16 cellular contexts compared by ENCODE assay signal in genomic region chr6:130307752-130308361, GRCh38. TPM values are rescaled to one million over a fixed set of nuclear protein-coding genes. Genes with fewer than 3 reads are reported as not detected.
DNase-seq lines count a peak whose midpoint lies in the region; TF ChIP-seq lines count a peak whose summit lies in the region.
"Had no signal": no experiment of that assay in that cellular context is flagged by ENCODE, and none has a peak within 500 bp of the region (broad histone marks: within the 10 kb centered on the region; RNA-seq: fewer than 3 reads in every experiment).

No MANE protein-coding gene starts in this region.

- H3K4me1 ChIP-seq in breast epithelium (no peaks in the 10 kb centered on the region), adipocyte (ENCODE audit: control insufficient read depth, insufficient read depth, low read length) (peaks cover 18% of the 10 kb centered on the region), colonic mucosa (no peaks in the 10 kb centered on the region)

- H3K4me3 ChIP-seq in breast epithelium (no peak overlapping the region), adipocyte (ENCODE audit: low read length) (no peak overlapping the region), colonic mucosa (no peak overlapping the region)
- H3K4me3 ChIP-seq: thoracic aorta had no signal

- H3K36me3 ChIP-seq in breast epithelium (no peaks in the 10 kb centered on the region), adipocyte (ENCODE audit: control insufficient read depth, insufficient read depth, low read length, severe bottlenecking) (no peaks in the 10 kb centered on the region), colonic mucosa (no peaks in the 10 kb centered on the region)
- H3K36me3 ChIP-seq: thoracic aorta had no signal

- intact Hi-C loops in MCF 10A (cut with micrococcal nuclease): no loop called here
- intact Hi-C loops in breast epithelium (cut with DNase I; ENCODE audit: low total_unique reads): no loop called here
- intact Hi-C loops in colonic mucosa (cut with DNase I): no loop called here

- POLR2A ChIA-PET in MCF 10A (lab: Yijun Ruan, JAX): interaction anchor here (0.7 kb wide), 1 partner anchor 287 kb away, joined by 3 read pairs; no protein-coding TSS in a partner anchor

- CTCF ChIA-PET in MCF 10A (lab: Yijun Ruan, JAX): interaction anchor here (1.4 to 2.4 kb wide), 2 partner anchors 13 to 14 kb away, joined by 3 to 7 read pairs; no protein-coding TSS in a partner anchor

- H3K27me3 Mint-ChIP-seq in MCF 10A (ENCODE audit: insufficient read depth, unreplicated experiment): no peaks in the 10 kb centered on the region
- H3K27me3 Mint-ChIP-seq: memory B cell had no signal

- no TSS peak for BruUV-seq in MCF 10A (replicated peaks; lab: Mats Ljungman, UMichigan)

- TF ChIP-seq CTCF in MCF 10A (IDR thresholded peaks at IDR 0.05; ENCODE audit: unreplicated experiment) (no peak), breast epithelium (IDR thresholded peaks at IDR 0.05) (no peak), colonic mucosa (IDR thresholded peaks at IDR 0.05) (no peak)

- H3K9me3 Mint-ChIP-seq in MCF 10A (ENCODE audit: unreplicated experiment): no peaks in the 10 kb centered on the region
- H3K9me3 Mint-ChIP-seq: memory B cell had no signal

- TF ChIP-seq POLR2A in breast epithelium (IDR thresholded peaks at IDR 0.05): no peak

- H3K4me1 Mint-ChIP-seq in MCF 10A (ENCODE audit: insufficient read depth, unreplicated experiment): no peaks in the 10 kb centered on the region

- H3K9ac ChIP-seq in adipocyte (ENCODE audit: low read length) (no peak overlapping the region), colonic mucosa (ENCODE audit: low read depth in 2 of 2, low read length in 2 of 2) (no peak overlapping the region)

- DNase-seq in MCF 10A (ENCODE audit: unreplicated experiment) (peak; percentile 13), breast epithelium (ENCODE audit: low spot score in 2 of 2) (no peak), adipocyte (ENCODE audit: low read depth) (peak; percentile 86), hepatic stellate cell (ENCODE audit: low spot score) (peak; percentile 34), HPDE6-E6E7 (ENCODE audit: extremely low spot score) (no peak), putamen (ENCODE audit: low spot score) (no peak), colonic mucosa (no peak), NCI-H345 treated with DMSO at 0.1 percent for 48 hours (lab: John Stamatoyannopoulos, UW; ENCODE audit: unreplicated experiment) (no peak)
- DNase-seq: activated CD4-positive, alpha-beta T cell treated with anti-CD3 and anti-CD28 coated beads for 48 hours; activated effector memory CD4-positive, alpha-beta T cell treated with anti-CD3 and anti-CD28 coated beads, Interleukin-2, amount 50 U/mL, for 16 hours; hypothalamus; NCI-H1092 treated with DMSO at 0.1 percent for 48 hours; NCI-H774 had no signal

- no peak overlapping the region for H3K27ac Mint-ChIP-seq in MCF 10A (ENCODE audit: low read depth, unreplicated experiment)
- H3K27ac Mint-ChIP-seq: memory B cell had no signal

- H3K27ac ChIP-seq in breast epithelium (no peak overlapping the region), colonic mucosa (no peak overlapping the region)
- H3K27ac ChIP-seq: HL-60, thoracic aorta had no signal

- no peaks in the 10 kb centered on the region for H3K9me3 ChIP-seq in breast epithelium
- no peaks in the 10 kb centered on the region for H3K9me3 ChIP-seq in adipocyte (ENCODE audit: control insufficient read depth, low read length)
- H3K9me3 ChIP-seq in colonic mucosa: no peaks in the 10 kb centered on the region
- H3K9me3 ChIP-seq: thoracic aorta had no signal

- H3K36me3 Mint-ChIP-seq in MCF 10A (ENCODE audit: insufficient read depth, unreplicated experiment): no peaks in the 10 kb centered on the region
- H3K36me3 Mint-ChIP-seq: memory B cell had no signal

- no peak overlapping the region for H3K4me3 Mint-ChIP-seq in MCF 10A (ENCODE audit: unreplicated experiment)
- H3K4me3 Mint-ChIP-seq: memory B cell had no signal

- H3K27me3 ChIP-seq in breast epithelium (no peaks in the 10 kb centered on the region), adipocyte (replicated peaks; ENCODE audit: control insufficient read depth, insufficient read depth, low read length) (no peaks in the 10 kb centered on the region), colonic mucosa (no peaks in the 10 kb centered on the region)

RNA-seq across cellular contexts. Expression of gene TMEM200A, which starts 58.0 kb away (rescaled TPM):
- total RNA-seq in MCF 10A (2022) (not detected in 2 replicates), breast epithelium (1 to 10 TPM; 4.6 to 6.6 (median 4.8) TPM), colonic mucosa (10 to 100 TPM; 20.4 to 51.4 TPM)

Comparison
In these comparisons a context has a peak if more than half of its experiments do, and no peak if none do; other contexts are left out.
1. DNase-seq: peak in MCF 10A (single experiment), adipocyte (single experiment) and hepatic stellate cell (single experiment); none in breast epithelium (0 of 2), HPDE6-E6E7 (single experiment), putamen (single experiment), colonic mucosa (single experiment) and NCI-H345 treated with DMSO at 0.1 percent for 48 hours (single experiment).